In genomic region chr4:139030614-139031235, GRCh38 we compare ENCODE assay signal across 8 cellular contexts. TPM values are rescaled to one million over a fixed set of nuclear protein-coding genes. Genes with fewer than 3 reads are reported as not detected.
DNase-seq lines count a peak whose midpoint lies in the region; ATAC-seq and TF ChIP-seq lines count a peak whose summit lies in the region.

No MANE protein-coding gene starts in this region.

- 34 to 41% (median 37%) methylated on average over 14 of the region's 14 CpGs for WGBS in ovary, 3 donors

- H3K27ac Mint-ChIP-seq in type B pancreatic cell, result peak overlapping the region; percentile 37

- ATAC-seq in GM21619 (IDR thresholded peaks at IDR 0.05; ENCODE audit: unreplicated experiment) (peak; percentile 84), RWPE2 (ENCODE audit: low read depth) (peak; percentile 64; the same call in 2 of the 3 replicates)

- H3K36me3 Mint-ChIP-seq in type B pancreatic cell, result peaks cover 4% of the 10 kb centered on the region

- intact Hi-C loops in ovary (cut with DNase I), result loop anchor here in 2 of 4 donors (10.0 kb wide), 2 partner anchors 54 to 614 kb away; no protein-coding TSS in a partner anchor

- H3K27ac ChIP-seq in RWPE2 (ENCODE audit: poor library complexity, severe bottlenecking) (no peak overlapping the region), ovary (no peak overlapping the region)

- H3K36me3 ChIP-seq in RWPE2 (ENCODE audit: low read depth) (peaks cover 12% of the 10 kb centered on the region; the same call in 1 of the 2 replicates), ovary (no peaks in the 10 kb centered on the region)

- TF ChIP-seq POLR2A in ovary (IDR thresholded peaks at IDR 0.05), result no peak

- H3K4me1 Mint-ChIP-seq in type B pancreatic cell (ENCODE audit: unreplicated experiment), result peaks cover 20% of the 10 kb centered on the region

- H3K4me3 ChIP-seq in RWPE2 (ENCODE audit: severe bottlenecking) (no peak overlapping the region), ovary (no peak overlapping the region)

- H3K27me3 ChIP-seq in RWPE2 (ENCODE audit: insufficient read depth, poor library complexity, severe bottlenecking) (no peaks in the 10 kb centered on the region), ovary (no peaks in the 10 kb centered on the region)

- TF ChIP-seq CTCF in LNCAP (IDR thresholded peaks at IDR 0.05) (peak; percentile 66), RWPE2 (IDR thresholded peaks at IDR 0.05; ENCODE audit: poor library complexity, severe bottlenecking) (peak; percentile 89), ovary (IDR thresholded peaks at IDR 0.05) (peak; percentile 56 to 78 (median 77)), type B pancreatic cell (conservative IDR thresholded peaks at IDR 0.05) (peak; percentile 90)

- H3K4me3 Mint-ChIP-seq in type B pancreatic cell, result no peak overlapping the region

- no peaks in the 10 kb centered on the region for H3K27me3 Mint-ChIP-seq in type B pancreatic cell

- no peaks in the 10 kb centered on the region for H3K9me3 Mint-ChIP-seq in type B pancreatic cell

- no peaks in the 10 kb centered on the region for H3K4me1 ChIP-seq in RWPE2 (ENCODE audit: insufficient read depth, poor library complexity, severe bottlenecking)
- H3K4me1 ChIP-seq in ovary (ENCODE audit: insufficient read depth), result no peaks in the 10 kb centered on the region

- H3K9me3 ChIP-seq in RWPE2 (ENCODE audit: severe bottlenecking) (no peaks in the 10 kb centered on the region), ovary (no peaks in the 10 kb centered on the region)

- DNase-seq in DMS79 (lab: John Stamatoyannopoulos, UW), result peak; percentile 32
- DNase-seq in RWPE2 (ENCODE audit: low spot score), result no peak
- DNase-seq in activated effector memory CD4-positive, alpha-beta T cell treated with anti-CD3 and anti-CD28 coated beads, Interleukin-2, amount 50 U/mL, for 16 hours, result peak; percentile 85
- peak; percentile 64 for DNase-seq in foreskin melanocyte
- peak; percentile 64 to 81 (median 68) for DNase-seq in ovary
- DNase-seq in type B pancreatic cell (ENCODE audit: extremely low spot score, unreplicated experiment), result no peak

- TF ChIP-seq EP300 in ovary (IDR thresholded peaks at IDR 0.05), result no peak

RNA-seq across cellular contexts. Expression of gene NOCT, which starts 15.1 kb away (rescaled TPM):
- total RNA-seq in ovary (1 to 10 TPM in 6 of 7 donors, under 1 TPM in 1; 0.97 to 5.9 (median 1.8) TPM), type B pancreatic cell (ENCODE audit: low replicate concordance) (9.2 and 13.6 TPM in 2 replicates)
- 1 to 10 TPM in 1 of 2 donors, under 1 TPM in 1; 0.54 to 2.5 TPM for polyA plus RNA-seq in ovary

Comparison
In these comparisons a context has a peak if more than half of its experiments do, and no peak if none do; other contexts are left out.
1. DNase-seq: peak in DMS79 (single experiment), activated effector memory CD4-positive, alpha-beta T cell treated with anti-CD3 and anti-CD28 coated beads, Interleukin-2, amount 50 U/mL, for 16 hours (single experiment), foreskin melanocyte (single experiment) and ovary (5 of 5); none in RWPE2 (single experiment) and type B pancreatic cell (single experiment).
2. Peak in every context shown above with its lines, with median percentiles within 50 percentile points of each other: CTCF ChIP-seq.